In the genomic region with DNA sequence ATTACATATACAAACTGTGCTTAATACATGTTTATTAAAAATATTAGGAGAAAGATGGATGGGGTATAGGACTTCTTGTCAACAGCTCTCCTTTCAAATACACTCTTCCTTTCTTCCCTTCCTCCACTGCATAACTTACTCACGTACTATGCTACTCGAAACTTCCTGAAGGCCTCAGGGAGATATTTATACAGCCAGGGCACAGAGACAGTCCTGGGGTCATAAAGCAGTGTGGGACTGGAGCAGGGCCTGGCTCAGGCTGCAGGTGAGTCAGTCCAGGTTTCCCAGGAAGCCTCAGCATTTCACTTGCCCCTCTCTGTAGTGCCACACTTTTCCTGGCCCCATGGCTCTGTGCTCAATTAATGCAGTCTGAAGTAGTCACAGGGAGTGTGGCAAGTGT, we compare ENCODE assay signal across 13 cellular contexts.
"Had no signal": no experiment of that assay in that cellular context is flagged by ENCODE, and none has a peak within 500 bp of the region (broad histone marks: within the 10 kb centered on the region; RNA-seq: fewer than 3 reads in every experiment).

No MANE protein-coding gene starts in this region.

- H3K4me1 ChIP-seq: pancreas, thyroid gland, uterus had no signal

- FAIRE-seq: pancreas had no signal

- H3K27me3 ChIP-seq: brain microvascular endothelial cell, pancreas, thyroid gland, uterus had no signal

- H3K27ac ChIP-seq: brain microvascular endothelial cell, pancreas, thyroid gland, uterus had no signal

- H3K9me3 ChIP-seq: pancreas, thyroid gland, uterus had no signal

- DNase-seq: activated naive CD4-positive, alpha-beta T cell; activated naive CD8-positive, alpha-beta T cell treated with anti-CD3 and anti-CD28 coated beads, Interleukin-2, amount 10 ng/mL, durations not matched to agents 7 days and 5 days; anterior cingulate cortex; brain microvascular endothelial cell; cerebellar nuclear complex; endodermal cell; pancreas; T-cell; T-helper 9 cell; thyroid gland; uterus had no signal

- H3K4me3 ChIP-seq: pancreas, thyroid gland, uterus had no signal

- H3K36me3 ChIP-seq: brain microvascular endothelial cell, pancreas, thyroid gland, uterus had no signal

- ATAC-seq: activated CD4-positive, CD25-positive, alpha-beta regulatory T cell treated with anti-CD3 and anti-CD28 coated beads, Interleukin-2, amount 50 U/mL, for 24 hours; pancreas; stimulated activated memory B cell treated with anti-CD40 and anti-IgM and Interleukin-4, amounts not matched to agents 10 μg/mL and 1 μg/mL and 100 μg/mL, for 72 hours; T-cell had no signal
